In the genomic region with DNA sequence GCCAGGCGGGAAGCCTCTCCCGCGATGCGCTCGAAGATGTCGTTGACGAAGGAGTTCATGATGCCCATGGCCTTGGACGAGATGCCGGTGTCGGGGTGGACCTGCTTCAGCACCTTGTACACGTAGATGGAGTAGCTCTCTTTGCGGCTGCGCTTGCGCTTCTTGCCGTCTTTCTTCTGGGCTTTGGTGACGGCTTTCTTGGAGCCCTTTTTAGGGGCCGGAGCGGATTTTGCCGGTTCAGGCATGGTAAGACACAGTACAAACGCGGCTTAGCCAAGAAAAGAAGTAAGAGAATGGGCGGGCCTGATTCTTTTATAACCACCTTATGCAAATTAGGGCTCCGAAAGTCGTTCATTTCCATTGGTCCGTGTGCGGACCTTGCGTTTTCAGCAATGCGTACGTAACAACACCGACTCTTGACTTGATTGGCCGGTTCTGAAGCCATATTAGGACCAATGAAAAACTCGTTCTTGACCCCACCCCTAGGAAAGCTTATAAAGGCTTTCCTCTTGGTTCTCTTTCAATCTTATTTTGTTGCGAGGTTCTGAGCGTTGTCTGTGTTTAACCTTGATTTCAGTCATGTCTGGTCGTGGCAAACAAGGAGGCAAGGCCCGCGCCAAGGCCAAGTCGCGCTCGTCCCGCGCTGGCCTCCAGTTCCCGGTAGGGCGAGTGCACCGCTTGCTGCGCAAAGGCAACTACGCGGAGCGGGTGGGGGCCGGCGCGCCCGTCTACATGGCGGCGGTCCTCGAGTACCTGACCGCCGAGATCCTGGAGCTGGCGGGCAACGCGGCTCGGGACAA, we compare ENCODE assay signal across 1 cellular context.
TF ChIP-seq lines count a peak whose summit lies in the region.

No MANE protein-coding gene starts in this region.

TF ChIP-seq in HEK293, 187 proteins besides CTCF, POLR2A, EP300 and RAD21 (continued from another document and continues in another):
- TF ChIP-seq, protein P1, sequence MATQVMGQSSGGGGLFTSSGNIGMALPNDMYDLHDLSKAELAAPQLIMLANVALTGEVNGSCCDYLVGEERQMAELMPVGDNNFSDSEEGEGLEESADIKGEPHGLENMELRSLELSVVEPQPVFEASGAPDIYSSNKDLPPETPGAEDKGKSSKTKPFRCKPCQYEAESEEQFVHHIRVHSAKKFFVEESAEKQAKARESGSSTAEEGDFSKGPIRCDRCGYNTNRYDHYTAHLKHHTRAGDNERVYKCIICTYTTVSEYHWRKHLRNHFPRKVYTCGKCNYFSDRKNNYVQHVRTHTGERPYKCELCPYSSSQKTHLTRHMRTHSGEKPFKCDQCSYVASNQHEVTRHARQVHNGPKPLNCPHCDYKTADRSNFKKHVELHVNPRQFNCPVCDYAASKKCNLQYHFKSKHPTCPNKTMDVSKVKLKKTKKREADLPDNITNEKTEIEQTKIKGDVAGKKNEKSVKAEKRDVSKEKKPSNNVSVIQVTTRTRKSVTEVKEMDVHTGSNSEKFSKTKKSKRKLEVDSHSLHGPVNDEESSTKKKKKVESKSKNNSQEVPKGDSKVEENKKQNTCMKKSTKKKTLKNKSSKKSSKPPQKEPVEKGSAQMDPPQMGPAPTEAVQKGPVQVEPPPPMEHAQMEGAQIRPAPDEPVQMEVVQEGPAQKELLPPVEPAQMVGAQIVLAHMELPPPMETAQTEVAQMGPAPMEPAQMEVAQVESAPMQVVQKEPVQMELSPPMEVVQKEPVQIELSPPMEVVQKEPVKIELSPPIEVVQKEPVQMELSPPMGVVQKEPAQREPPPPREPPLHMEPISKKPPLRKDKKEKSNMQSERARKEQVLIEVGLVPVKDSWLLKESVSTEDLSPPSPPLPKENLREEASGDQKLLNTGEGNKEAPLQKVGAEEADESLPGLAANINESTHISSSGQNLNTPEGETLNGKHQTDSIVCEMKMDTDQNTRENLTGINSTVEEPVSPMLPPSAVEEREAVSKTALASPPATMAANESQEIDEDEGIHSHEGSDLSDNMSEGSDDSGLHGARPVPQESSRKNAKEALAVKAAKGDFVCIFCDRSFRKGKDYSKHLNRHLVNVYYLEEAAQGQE (tag by site-specific recombination; IDR thresholded peaks at IDR 0.05): peak; percentile 36
- TF ChIP-seq HOXD13 (CRISPR knock-in tag; IDR thresholded peaks at IDR 0.05; ENCODE audit: borderline replicate concordance): no peak
- TF ChIP-seq ZNF280D (tag by site-specific recombination; IDR thresholded peaks at IDR 0.05): no peak
- TF ChIP-seq ZNF10 (tag by site-specific recombination; IDR thresholded peaks at IDR 0.05): no peak; the same call in 1 of the 2 replicates
- TF ChIP-seq ZNF274 (IDR thresholded peaks at IDR 0.05; ENCODE audit: low read length): no peak
- no peak for TF ChIP-seq ZNF274 (tag by site-specific recombination; IDR thresholded peaks at IDR 0.05; ENCODE audit: borderline replicate concordance)
- no peak for TF ChIP-seq PRDM10 (tag by site-specific recombination; IDR thresholded peaks at IDR 0.05)
- TF ChIP-seq ZNF140 (tag by site-specific recombination; IDR thresholded peaks at IDR 0.05): no peak
- TF ChIP-seq ZNF366 (tag by site-specific recombination; conservative IDR thresholded peaks at IDR 0.05): peak; percentile 31; the same call in 1 of the 2 replicates
- TF ChIP-seq ZNF610 (tag by site-specific recombination; IDR thresholded peaks at IDR 0.05; ENCODE audit: borderline replicate concordance): no peak
- no peak for TF ChIP-seq ZNF792 (tag by site-specific recombination; IDR thresholded peaks at IDR 0.05)
- TF ChIP-seq ZNF654 (tag by site-specific recombination; IDR thresholded peaks at IDR 0.05; ENCODE audit: low read depth): no peak
- no peak; the same call in 1 of the 2 replicates for TF ChIP-seq GLIS1 (tag by site-specific recombination; IDR thresholded peaks at IDR 0.05)
- TF ChIP-seq ZNF529 (tag by site-specific recombination; IDR thresholded peaks at IDR 0.05; ENCODE audit: insufficient replicate concordance): no peak
- TF ChIP-seq, protein P2, sequence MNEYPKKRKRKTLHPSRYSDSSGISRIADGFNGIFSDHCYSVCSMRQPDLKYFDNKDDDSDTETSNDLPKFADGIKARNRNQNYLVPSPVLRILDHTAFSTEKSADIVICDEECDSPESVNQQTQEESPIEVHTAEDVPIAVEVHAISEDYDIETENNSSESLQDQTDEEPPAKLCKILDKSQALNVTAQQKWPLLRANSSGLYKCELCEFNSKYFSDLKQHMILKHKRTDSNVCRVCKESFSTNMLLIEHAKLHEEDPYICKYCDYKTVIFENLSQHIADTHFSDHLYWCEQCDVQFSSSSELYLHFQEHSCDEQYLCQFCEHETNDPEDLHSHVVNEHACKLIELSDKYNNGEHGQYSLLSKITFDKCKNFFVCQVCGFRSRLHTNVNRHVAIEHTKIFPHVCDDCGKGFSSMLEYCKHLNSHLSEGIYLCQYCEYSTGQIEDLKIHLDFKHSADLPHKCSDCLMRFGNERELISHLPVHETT (tag by site-specific recombination; IDR thresholded peaks at IDR 0.05): no peak
- no peak for TF ChIP-seq IKZF3 (tag by site-specific recombination; IDR thresholded peaks at IDR 0.05)
- no peak for TF ChIP-seq ZNF132 (tag by site-specific recombination; IDR thresholded peaks at IDR 0.05; ENCODE audit: borderline replicate concordance)
- peak; percentile 22; the same call in 1 of the 2 replicates for TF ChIP-seq ZFP41 (tag by site-specific recombination; IDR thresholded peaks at IDR 0.05; ENCODE audit: borderline replicate concordance)
- no peak; the same call in none of the 2 replicates for TF ChIP-seq ZXDB (tag by site-specific recombination; IDR thresholded peaks at IDR 0.05)
- no peak for TF ChIP-seq ZNF426 (tag by site-specific recombination; IDR thresholded peaks at IDR 0.05)
- TF ChIP-seq, protein P3, sequence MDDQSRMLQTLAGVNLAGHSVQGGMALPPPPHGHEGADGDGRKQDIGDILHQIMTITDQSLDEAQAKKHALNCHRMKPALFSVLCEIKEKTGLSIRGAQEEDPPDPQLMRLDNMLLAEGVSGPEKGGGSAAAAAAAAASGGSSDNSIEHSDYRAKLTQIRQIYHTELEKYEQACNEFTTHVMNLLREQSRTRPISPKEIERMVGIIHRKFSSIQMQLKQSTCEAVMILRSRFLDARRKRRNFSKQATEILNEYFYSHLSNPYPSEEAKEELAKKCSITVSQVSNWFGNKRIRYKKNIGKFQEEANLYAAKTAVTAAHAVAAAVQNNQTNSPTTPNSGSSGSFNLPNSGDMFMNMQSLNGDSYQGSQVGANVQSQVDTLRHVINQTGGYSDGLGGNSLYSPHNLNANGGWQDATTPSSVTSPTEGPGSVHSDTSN (CRISPR knock-in tag; IDR thresholded peaks at IDR 0.05): no peak
- TF ChIP-seq YY2 (tag by site-specific recombination; IDR thresholded peaks at IDR 0.05): 0 out of 2 replicates have a peak, but pooled peaks have one; percentile 22
- no peak for TF ChIP-seq ZNF521 (tag by site-specific recombination; IDR thresholded peaks at IDR 0.05)
- TF ChIP-seq, protein P4, sequence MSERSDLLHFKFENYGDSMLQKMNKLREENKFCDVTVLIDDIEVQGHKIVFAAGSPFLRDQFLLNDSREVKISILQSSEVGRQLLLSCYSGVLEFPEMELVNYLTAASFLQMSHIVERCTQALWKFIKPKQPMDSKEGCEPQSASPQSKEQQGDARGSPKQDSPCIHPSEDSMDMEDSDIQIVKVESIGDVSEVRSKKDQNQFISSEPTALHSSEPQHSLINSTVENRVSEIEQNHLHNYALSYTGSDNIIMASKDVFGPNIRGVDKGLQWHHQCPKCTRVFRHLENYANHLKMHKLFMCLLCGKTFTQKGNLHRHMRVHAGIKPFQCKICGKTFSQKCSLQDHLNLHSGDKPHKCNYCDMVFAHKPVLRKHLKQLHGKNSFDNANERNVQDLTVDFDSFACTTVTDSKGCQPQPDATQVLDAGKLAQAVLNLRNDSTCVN (tag by site-specific recombination; optimal IDR thresholded peaks at IDR 0.05): peak; percentile 73
- TF ChIP-seq REPIN1 (tag by site-specific recombination; IDR thresholded peaks at IDR 0.05; ENCODE audit: low read depth): 0 out of 2 replicates have a peak, but pooled peaks have one; percentile 59
- no peak for TF ChIP-seq ZNF670 (tag by site-specific recombination; IDR thresholded peaks at IDR 0.05; ENCODE audit: low read depth)
- TF ChIP-seq FEZF1 (tag by site-specific recombination; IDR thresholded peaks at IDR 0.05): no peak
- TF ChIP-seq ZNF362 (tag by site-specific recombination; IDR thresholded peaks at IDR 0.05): no peak
- TF ChIP-seq, protein P5, sequence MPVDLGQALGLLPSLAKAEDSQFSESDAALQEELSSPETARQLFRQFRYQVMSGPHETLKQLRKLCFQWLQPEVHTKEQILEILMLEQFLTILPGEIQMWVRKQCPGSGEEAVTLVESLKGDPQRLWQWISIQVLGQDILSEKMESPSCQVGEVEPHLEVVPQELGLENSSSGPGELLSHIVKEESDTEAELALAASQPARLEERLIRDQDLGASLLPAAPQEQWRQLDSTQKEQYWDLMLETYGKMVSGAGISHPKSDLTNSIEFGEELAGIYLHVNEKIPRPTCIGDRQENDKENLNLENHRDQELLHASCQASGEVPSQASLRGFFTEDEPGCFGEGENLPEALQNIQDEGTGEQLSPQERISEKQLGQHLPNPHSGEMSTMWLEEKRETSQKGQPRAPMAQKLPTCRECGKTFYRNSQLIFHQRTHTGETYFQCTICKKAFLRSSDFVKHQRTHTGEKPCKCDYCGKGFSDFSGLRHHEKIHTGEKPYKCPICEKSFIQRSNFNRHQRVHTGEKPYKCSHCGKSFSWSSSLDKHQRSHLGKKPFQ (tag by site-specific recombination; IDR thresholded peaks at IDR 0.05): no peak
- no peak for TF ChIP-seq ZNF121 (tag by site-specific recombination; IDR thresholded peaks at IDR 0.05)
- no peak for TF ChIP-seq ZNF664 (tag by site-specific recombination; IDR thresholded peaks at IDR 0.05)
